28 cellular contexts compared by ENCODE assay signal in the genomic region with DNA sequence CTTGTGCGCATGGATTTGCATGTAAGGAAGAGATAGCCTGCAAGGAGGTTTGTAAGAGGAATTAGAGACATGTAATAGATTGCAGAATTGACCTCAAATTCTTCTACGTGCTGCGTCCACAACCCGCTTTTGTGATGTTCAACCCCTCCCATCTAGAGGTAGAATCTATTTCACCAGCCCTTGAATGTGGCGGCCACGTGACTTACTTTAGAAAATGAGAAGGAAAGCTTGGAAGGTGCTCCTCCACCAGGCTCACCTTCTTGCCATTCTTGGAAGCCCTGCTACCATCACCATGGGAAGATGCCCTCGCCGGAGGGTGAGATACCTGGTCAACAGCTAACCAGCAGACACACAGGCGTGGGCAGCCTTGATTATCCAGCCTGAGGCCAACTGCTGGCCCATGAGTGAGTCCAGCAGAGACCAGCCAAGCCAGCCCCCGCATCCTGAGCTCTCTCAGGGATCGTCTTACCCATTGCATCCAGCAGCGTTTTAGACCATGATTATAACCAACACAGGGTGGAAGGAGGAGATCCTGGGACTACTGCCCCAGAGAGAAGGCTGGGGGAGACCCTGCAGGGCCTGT.
"Had no signal": no experiment of that assay in that cellular context is flagged by ENCODE, and none has a peak within 500 bp of the region (broad histone marks: within the 10 kb centered on the region; RNA-seq: fewer than 3 reads in every experiment).

No MANE protein-coding gene starts in this region.

- H3K4me3 ChIP-seq: coronary artery, dorsolateral prefrontal cortex had no signal

- DNase-seq: activated B cell treated with CpG ODN at 0.5 μM for 24 hours; activated CD4-positive, alpha-beta T cell treated with anti-CD3 and anti-CD28 coated beads for 48 hours; activated CD4-positive, alpha-beta T cell treated with anti-CD3 and anti-CD28 coated beads, Interleukin-2, amount 50 U/mL, for 1 hour; activated CD4-positive, alpha-beta T cell treated with anti-CD3 and anti-CD28 coated beads, Interleukin-2, amount 50 U/mL, for 48 hours; activated CD8-positive, alpha-beta memory T cell treated with anti-CD3 and anti-CD28 coated beads for 24 hours; activated CD8-positive, alpha-beta T cell treated with anti-CD3 and anti-CD28 coated beads for 36 hours; activated effector memory CD4-positive, alpha-beta T cell treated with Interleukin-2 at 50 U/mL for 16 hours; activated gamma-delta T cell treated with Interleukin-2 at 50 U/mL for 16 hours; activated naive CD4-positive, alpha-beta T cell treated with anti-CD3 and anti-CD28 coated beads, Interleukin-2, amount 50 U/mL, for 16 hours; activated naive CD4-positive, alpha-beta T cell treated with Interleukin-2 at 50 U/mL for 16 hours; activated T-cell treated with anti-CD3 and anti-CD28 coated beads, Interleukin-2, amount 50 U/mL, for 4 hours; amniotic stem cell; anterior cingulate cortex; brain microvascular endothelial cell; dorsolateral prefrontal cortex; effector memory CD4-positive, alpha-beta T cell; endodermal cell; foreskin fibroblast; head of caudate nucleus; T-helper 17 cell; T1000; WERI-Rb-1 had no signal

- H3K36me3 ChIP-seq: brain microvascular endothelial cell, WERI-Rb-1 had no signal

- FAIRE-seq: astrocyte, frontal cortex had no signal

- ATAC-seq: activated CD4-positive, CD25-positive, alpha-beta regulatory T cell treated with anti-CD3 and anti-CD28 coated beads, Interleukin-2, amount 50 U/mL, for 24 hours; activated CD8-positive, alpha-beta T cell treated with anti-CD3 and anti-CD28 coated beads for 36 hours; activated T-cell treated with anti-CD3 and anti-CD28 coated beads, Interleukin-2, amount 50 U/mL, for 4 hours; activated T-helper 17 cell treated with anti-CD3 and anti-CD28 coated beads, Interleukin-2, amount 50 U/mL, for 72 hours; esophagus mucosa; T-helper 17 cell had no signal

- H3K27ac ChIP-seq: brain microvascular endothelial cell, coronary artery, WERI-Rb-1 had no signal
